In the genomic region with DNA sequence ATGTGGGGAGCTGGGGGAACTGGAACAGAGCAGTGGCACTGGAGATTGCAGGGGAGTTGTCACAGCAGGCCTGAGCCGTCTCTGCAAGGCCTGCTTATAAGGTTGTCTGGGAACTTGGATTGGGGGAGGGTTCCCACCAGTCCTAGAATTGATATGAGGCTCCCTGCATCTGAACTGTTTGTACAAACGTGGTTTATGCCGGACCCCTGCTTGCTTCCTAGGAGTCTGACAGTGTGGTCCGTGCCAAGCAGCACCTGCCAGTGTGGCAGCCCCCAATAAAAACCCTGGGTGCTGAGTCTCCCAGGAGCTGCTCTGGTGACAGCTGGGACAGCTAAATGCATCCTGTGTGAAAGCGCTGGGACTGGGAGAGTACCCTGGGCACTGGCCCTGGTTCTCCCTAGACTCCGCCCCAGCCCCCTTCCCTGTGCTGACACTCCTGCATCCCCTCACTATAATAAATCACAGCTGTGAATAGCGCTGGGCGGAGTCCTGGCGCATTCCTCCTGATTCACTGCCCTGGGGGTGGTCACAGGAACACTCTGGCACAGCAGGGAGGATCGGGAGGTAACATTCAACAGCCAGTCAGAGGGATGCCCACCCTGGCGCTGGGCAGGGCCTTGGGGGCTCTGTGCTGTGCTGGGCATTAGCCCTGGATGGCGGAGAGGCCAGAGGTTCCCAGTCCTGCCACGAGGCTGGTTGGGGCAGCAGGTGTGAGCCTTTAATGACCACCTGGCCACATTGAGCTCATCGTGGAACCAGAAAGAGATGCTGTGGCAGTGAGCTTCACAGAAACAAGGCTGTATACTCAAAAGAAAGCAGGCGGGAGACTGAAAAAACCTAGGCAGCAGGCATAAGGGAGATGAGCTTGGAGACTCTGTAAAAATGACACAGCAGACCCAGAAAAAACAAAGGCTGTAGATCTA, we compare ENCODE assay signal across 14 cellular contexts. TPM values are rescaled to one million over a fixed set of nuclear protein-coding genes. Genes with fewer than 3 reads are reported as not detected.
A peak's percentile ranks its signal among the peaks of the same experiment; 100 is the strongest.
DNase-seq lines count a peak whose midpoint lies in the region; FAIRE-seq and TF ChIP-seq lines count a peak whose summit lies in the region.
"Had no signal": no experiment of that assay in that cellular context is flagged by ENCODE, and none has a peak within 500 bp of the region (broad histone marks: within the 10 kb centered on the region; RNA-seq: fewer than 3 reads in every experiment).

No MANE protein-coding gene starts in this region.

- CTCF ChIA-PET in HEK293 (lab: Yijun Ruan, JAX): interaction anchor here (0.7 to 1.4 kb wide), 4 partner anchors 17 to 437 kb away, joined by 4 to 7 read pairs (median 4); no protein-coding TSS in a partner anchor
- CTCF ChIA-PET in activated naive CD4-positive, alpha-beta T cell treated with anti-CD3 and anti-CD28 coated beads for 36 hours (lab: Charles Lee): interaction anchor here (0.7 to 1.7 kb wide), 2 partner anchors 9 to 427 kb away, joined by 3 to 5 read pairs; no protein-coding TSS in a partner anchor

- H3K9me3 ChIP-seq in HEK293 (ENCODE audit: control insufficient read depth, insufficient read depth, low read depth, low read length): no peaks in the 10 kb centered on the region
- H3K9me3 ChIP-seq: prostate gland had no signal

- H3K36me3 Mint-ChIP-seq in activated naive CD4-positive, alpha-beta T cell treated with anti-CD3 and anti-CD28 coated beads for 36 hours (ENCODE audit: low read depth): no peaks in the 10 kb centered on the region
- H3K36me3 Mint-ChIP-seq: stimulated activated memory B cell treated with anti-CD40 and anti-IgM and Interleukin-4, amounts not matched to agents 10 μg/mL and 1 μg/mL and 100 μg/mL, for 72 hours had no signal

- intact Hi-C loops in activated naive CD4-positive, alpha-beta T cell treated with anti-CD3 and anti-CD28 coated beads for 36 hours (cut with micrococcal nuclease): no loop called here

- no peak overlapping the region for H3K27ac ChIP-seq in HEK293 (ENCODE audit: extremely low read depth, low read depth, low read length)
- H3K27ac ChIP-seq: prostate gland had no signal

- no peaks in the 10 kb centered on the region for H3K4me1 Mint-ChIP-seq in activated naive CD4-positive, alpha-beta T cell treated with anti-CD3 and anti-CD28 coated beads for 36 hours (ENCODE audit: low read depth)

- FAIRE-seq in D721Med (lab: Jason Lieb, UNC): no peak
- FAIRE-seq: G401.6 had no signal

- no peaks in the 10 kb centered on the region for H3K36me3 ChIP-seq in HEK293 (ENCODE audit: control insufficient read depth in 2 of 2, insufficient read depth in 1 of 2, low read length in 2 of 2)
- H3K36me3 ChIP-seq: prostate gland had no signal

- POLR2A ChIA-PET in HEK293 (lab: Yijun Ruan, JAX): interaction anchor here (0.5 kb wide), 1 partner anchor 152 kb away, joined by 4 read pairs; no protein-coding TSS in a partner anchor

- H3K9me3 Mint-ChIP-seq in activated naive CD4-positive, alpha-beta T cell treated with anti-CD3 and anti-CD28 coated beads for 36 hours: no peaks in the 10 kb centered on the region
- H3K9me3 Mint-ChIP-seq: activated T-helper 2 cell treated with anti-CD3 and anti-CD28 coated beads, Interferon-gamma antibody, Interleukin-2, Interleukin-4, amounts not matched to agents 10 μg/mL and 5 μg/mL and 100 μg/mL, durations not matched to agents 14 hours and 24 hours and 36 hours; stimulated activated memory B cell treated with anti-CD40 and anti-IgM and Interleukin-4, amounts not matched to agents 10 μg/mL and 1 μg/mL and 100 μg/mL, for 72 hours had no signal

- no peak overlapping the region for H3K27ac Mint-ChIP-seq in activated naive CD4-positive, alpha-beta T cell treated with anti-CD3 and anti-CD28 coated beads for 36 hours
- H3K27ac Mint-ChIP-seq: activated CD4-positive, alpha-beta T cell treated with anti-CD3 and anti-CD28 coated beads for 36 hours; activated T-helper 2 cell treated with anti-CD3 and anti-CD28 coated beads, Interferon-gamma antibody, Interleukin-2, Interleukin-4, amounts not matched to agents 10 μg/mL and 5 μg/mL and 100 μg/mL, durations not matched to agents 14 hours and 24 hours and 36 hours; stimulated activated memory B cell treated with anti-CD40 and anti-IgM and Interleukin-4, amounts not matched to agents 10 μg/mL and 1 μg/mL and 100 μg/mL, for 72 hours had no signal

- TF ChIP-seq CTCF in HEK293 (tag by site-specific recombination; IDR thresholded peaks at IDR 0.05) (no peak), D721Med (IDR thresholded peaks at IDR 0.05; ENCODE audit: insufficient read depth, missing control alignments) (no peak)

- H3K4me3 ChIP-seq in HEK293 (ENCODE audit: low read depth, low read length): no peak overlapping the region
- H3K4me3 ChIP-seq: prostate gland had no signal

- H3K4me1 ChIP-seq in HEK293 (ENCODE audit: control insufficient read depth, insufficient read depth, low read length): no peaks in the 10 kb centered on the region
- H3K4me1 ChIP-seq: prostate gland had no signal

- no peak overlapping the region for H3K4me3 Mint-ChIP-seq in activated naive CD4-positive, alpha-beta T cell treated with anti-CD3 and anti-CD28 coated beads for 36 hours
- H3K4me3 Mint-ChIP-seq: activated CD4-positive, alpha-beta T cell treated with anti-CD3 and anti-CD28 coated beads for 36 hours; stimulated activated memory B cell treated with anti-CD40 and anti-IgM and Interleukin-4, amounts not matched to agents 10 μg/mL and 1 μg/mL and 100 μg/mL, for 72 hours had no signal

- no peaks in the 10 kb centered on the region for H3K27me3 Mint-ChIP-seq in activated naive CD4-positive, alpha-beta T cell treated with anti-CD3 and anti-CD28 coated beads for 36 hours (ENCODE audit: low read depth)
- H3K27me3 Mint-ChIP-seq: activated CD4-positive, alpha-beta T cell treated with anti-CD3 and anti-CD28 coated beads for 36 hours had no signal

- peak; percentile 53 for DNase-seq in COLO668 (lab: John Stamatoyannopoulos, UW; ENCODE audit: unreplicated experiment)
- DNase-seq in NCI-H69 (lab: John Stamatoyannopoulos, UW): peak; percentile 93
- DNase-seq in iPS-NIHi7 (ENCODE audit: extremely low spot score): peak; percentile 24
- DNase-seq in T-helper 2 cell: no peak
- no peak for DNase-seq in activated naive CD4-positive, alpha-beta T cell treated with anti-CD3 and anti-CD28 coated beads for 36 hours
- no peak for DNase-seq in GM19240 (ENCODE audit: insufficient read length, low spot score)
- no peak for DNase-seq in D721Med (ENCODE audit: insufficient read length, low spot score)
- DNase-seq: activated CD4-positive, alpha-beta T cell treated with anti-CD3 and anti-CD28 coated beads for 36 hours; SW 1271 had no signal

TF ChIP-seq in HEK293, 187 proteins besides CTCF, POLR2A, EP300 and RAD21 (continues in another document):
- TF ChIP-seq SP2 (tag by site-specific recombination; IDR thresholded peaks at IDR 0.05) (0 out of 2 replicates have a peak, but pooled peaks have one; percentile 15), KLF17 (tag by site-specific recombination; IDR thresholded peaks at IDR 0.05) (no peak), ELK4 (IDR thresholded peaks at IDR 0.05; ENCODE audit: borderline replicate concordance, low read depth, low read length) (no peak), ZNF548 (tag by site-specific recombination; IDR thresholded peaks at IDR 0.05) (no peak)
- TF ChIP-seq, protein P1, sequence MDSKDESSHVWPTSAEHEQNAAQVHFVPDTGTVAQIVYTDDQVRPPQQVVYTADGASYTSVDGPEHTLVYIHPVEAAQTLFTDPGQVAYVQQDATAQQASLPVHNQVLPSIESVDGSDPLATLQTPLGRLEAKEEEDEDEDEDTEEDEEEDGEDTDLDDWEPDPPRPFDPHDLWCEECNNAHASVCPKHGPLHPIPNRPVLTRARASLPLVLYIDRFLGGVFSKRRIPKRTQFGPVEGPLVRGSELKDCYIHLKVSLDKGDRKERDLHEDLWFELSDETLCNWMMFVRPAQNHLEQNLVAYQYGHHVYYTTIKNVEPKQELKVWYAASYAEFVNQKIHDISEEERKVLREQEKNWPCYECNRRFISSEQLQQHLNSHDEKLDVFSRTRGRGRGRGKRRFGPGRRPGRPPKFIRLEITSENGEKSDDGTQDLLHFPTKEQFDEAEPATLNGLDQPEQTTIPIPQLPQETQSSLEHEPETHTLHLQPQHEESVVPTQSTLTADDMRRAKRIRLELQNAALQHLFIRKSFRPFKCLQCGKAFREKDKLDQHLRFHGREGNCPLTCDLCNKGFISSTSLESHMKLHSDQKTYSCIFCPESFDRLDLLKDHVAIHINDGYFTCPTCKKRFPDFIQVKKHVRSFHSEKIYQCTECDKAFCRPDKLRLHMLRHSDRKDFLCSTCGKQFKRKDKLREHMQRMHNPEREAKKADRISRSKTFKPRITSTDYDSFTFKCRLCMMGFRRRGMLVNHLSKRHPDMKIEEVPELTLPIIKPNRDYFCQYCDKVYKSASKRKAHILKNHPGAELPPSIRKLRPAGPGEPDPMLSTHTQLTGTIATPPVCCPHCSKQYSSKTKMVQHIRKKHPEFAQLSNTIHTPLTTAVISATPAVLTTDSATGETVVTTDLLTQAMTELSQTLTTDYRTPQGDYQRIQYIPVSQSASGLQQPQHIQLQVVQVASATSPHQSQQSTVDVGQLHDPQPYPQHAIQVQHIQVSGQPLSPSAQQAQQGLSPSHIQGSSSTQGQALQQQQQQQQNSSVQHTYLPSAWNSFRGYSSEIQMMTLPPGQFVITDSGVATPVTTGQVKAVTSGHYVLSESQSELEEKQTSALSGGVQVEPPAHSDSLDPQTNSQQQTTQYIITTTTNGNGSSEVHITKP (tag by site-specific recombination; IDR thresholded peaks at IDR 0.05): peak; percentile 55; the same call in 1 of the 2 replicates

RNA-seq across cellular contexts. Expression of gene RMI2, which starts 45.6 kb away (rescaled TPM):
- total RNA-seq in activated naive CD4-positive, alpha-beta T cell treated with anti-CD3 and anti-CD28 coated beads for 36 hours: 10 to 100 TPM; 82.8 to 86.2 TPM

Comparison
In these comparisons a context has a peak if more than half of its experiments do, and no peak if none do; other contexts are left out.
1. DNase-seq: peak in COLO668 (single experiment), NCI-H69 (single experiment) and iPS-NIHi7 (single experiment); none in T-helper 2 cell (0 of 5), activated naive CD4-positive, alpha-beta T cell treated with anti-CD3 and anti-CD28 coated beads for 36 hours (single experiment), GM19240 (single experiment) and D721Med (single experiment).